2 cellular contexts compared by ENCODE assay signal in the genomic region with DNA sequence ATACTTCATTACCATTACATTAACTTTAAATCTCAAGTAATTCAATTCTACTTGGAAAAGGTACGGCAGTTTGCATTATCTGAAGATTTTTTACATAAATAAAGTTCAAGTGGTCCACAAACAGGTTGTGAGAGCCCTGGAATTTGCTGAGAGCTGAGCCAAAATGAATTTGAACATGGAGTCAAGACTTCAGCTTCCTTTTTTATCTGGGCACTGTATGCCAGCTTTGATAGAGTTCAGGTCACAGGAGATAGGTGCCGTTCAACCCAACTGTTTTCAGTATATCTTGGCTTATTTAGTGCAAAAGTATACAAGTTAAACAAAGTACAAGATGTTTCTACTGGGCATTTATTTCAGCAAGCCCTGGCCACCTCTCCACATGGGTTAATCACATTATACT.
TF ChIP-seq lines count a peak whose summit lies in the region.

No MANE protein-coding gene starts in this region.

TF ChIP-seq in GM23338, 12 proteins besides CTCF, POLR2A, EP300 and RAD21:
- no peak for TF ChIP-seq EZH2phosphoT487 (IDR thresholded peaks at IDR 0.05; ENCODE audit: unreplicated experiment)
- no peak for TF ChIP-seq EZH2 (IDR thresholded peaks at IDR 0.05; ENCODE audit: low read depth, unreplicated experiment)
- TF ChIP-seq ZNF114 (CRISPR knock-in tag; IDR thresholded peaks at IDR 0.05) = no peak
- TF ChIP-seq, protein P1, sequence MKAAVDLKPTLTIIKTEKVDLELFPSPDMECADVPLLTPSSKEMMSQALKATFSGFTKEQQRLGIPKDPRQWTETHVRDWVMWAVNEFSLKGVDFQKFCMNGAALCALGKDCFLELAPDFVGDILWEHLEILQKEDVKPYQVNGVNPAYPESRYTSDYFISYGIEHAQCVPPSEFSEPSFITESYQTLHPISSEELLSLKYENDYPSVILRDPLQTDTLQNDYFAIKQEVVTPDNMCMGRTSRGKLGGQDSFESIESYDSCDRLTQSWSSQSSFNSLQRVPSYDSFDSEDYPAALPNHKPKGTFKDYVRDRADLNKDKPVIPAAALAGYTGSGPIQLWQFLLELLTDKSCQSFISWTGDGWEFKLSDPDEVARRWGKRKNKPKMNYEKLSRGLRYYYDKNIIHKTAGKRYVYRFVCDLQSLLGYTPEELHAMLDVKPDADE (IDR thresholded peaks at IDR 0.05) = no peak
- TF ChIP-seq NANOG (IDR thresholded peaks at IDR 0.05; ENCODE audit: borderline replicate concordance) = no peak
- no peak for TF ChIP-seq JUNB (IDR thresholded peaks at IDR 0.05; ENCODE audit: unreplicated experiment)
- TF ChIP-seq STAT1 (IDR thresholded peaks at IDR 0.05; ENCODE audit: unreplicated experiment) = no peak
- no peak for TF ChIP-seq ZNF331 (CRISPR knock-in tag; IDR thresholded peaks at IDR 0.05; ENCODE audit: low read depth)
- TF ChIP-seq, protein P2, sequence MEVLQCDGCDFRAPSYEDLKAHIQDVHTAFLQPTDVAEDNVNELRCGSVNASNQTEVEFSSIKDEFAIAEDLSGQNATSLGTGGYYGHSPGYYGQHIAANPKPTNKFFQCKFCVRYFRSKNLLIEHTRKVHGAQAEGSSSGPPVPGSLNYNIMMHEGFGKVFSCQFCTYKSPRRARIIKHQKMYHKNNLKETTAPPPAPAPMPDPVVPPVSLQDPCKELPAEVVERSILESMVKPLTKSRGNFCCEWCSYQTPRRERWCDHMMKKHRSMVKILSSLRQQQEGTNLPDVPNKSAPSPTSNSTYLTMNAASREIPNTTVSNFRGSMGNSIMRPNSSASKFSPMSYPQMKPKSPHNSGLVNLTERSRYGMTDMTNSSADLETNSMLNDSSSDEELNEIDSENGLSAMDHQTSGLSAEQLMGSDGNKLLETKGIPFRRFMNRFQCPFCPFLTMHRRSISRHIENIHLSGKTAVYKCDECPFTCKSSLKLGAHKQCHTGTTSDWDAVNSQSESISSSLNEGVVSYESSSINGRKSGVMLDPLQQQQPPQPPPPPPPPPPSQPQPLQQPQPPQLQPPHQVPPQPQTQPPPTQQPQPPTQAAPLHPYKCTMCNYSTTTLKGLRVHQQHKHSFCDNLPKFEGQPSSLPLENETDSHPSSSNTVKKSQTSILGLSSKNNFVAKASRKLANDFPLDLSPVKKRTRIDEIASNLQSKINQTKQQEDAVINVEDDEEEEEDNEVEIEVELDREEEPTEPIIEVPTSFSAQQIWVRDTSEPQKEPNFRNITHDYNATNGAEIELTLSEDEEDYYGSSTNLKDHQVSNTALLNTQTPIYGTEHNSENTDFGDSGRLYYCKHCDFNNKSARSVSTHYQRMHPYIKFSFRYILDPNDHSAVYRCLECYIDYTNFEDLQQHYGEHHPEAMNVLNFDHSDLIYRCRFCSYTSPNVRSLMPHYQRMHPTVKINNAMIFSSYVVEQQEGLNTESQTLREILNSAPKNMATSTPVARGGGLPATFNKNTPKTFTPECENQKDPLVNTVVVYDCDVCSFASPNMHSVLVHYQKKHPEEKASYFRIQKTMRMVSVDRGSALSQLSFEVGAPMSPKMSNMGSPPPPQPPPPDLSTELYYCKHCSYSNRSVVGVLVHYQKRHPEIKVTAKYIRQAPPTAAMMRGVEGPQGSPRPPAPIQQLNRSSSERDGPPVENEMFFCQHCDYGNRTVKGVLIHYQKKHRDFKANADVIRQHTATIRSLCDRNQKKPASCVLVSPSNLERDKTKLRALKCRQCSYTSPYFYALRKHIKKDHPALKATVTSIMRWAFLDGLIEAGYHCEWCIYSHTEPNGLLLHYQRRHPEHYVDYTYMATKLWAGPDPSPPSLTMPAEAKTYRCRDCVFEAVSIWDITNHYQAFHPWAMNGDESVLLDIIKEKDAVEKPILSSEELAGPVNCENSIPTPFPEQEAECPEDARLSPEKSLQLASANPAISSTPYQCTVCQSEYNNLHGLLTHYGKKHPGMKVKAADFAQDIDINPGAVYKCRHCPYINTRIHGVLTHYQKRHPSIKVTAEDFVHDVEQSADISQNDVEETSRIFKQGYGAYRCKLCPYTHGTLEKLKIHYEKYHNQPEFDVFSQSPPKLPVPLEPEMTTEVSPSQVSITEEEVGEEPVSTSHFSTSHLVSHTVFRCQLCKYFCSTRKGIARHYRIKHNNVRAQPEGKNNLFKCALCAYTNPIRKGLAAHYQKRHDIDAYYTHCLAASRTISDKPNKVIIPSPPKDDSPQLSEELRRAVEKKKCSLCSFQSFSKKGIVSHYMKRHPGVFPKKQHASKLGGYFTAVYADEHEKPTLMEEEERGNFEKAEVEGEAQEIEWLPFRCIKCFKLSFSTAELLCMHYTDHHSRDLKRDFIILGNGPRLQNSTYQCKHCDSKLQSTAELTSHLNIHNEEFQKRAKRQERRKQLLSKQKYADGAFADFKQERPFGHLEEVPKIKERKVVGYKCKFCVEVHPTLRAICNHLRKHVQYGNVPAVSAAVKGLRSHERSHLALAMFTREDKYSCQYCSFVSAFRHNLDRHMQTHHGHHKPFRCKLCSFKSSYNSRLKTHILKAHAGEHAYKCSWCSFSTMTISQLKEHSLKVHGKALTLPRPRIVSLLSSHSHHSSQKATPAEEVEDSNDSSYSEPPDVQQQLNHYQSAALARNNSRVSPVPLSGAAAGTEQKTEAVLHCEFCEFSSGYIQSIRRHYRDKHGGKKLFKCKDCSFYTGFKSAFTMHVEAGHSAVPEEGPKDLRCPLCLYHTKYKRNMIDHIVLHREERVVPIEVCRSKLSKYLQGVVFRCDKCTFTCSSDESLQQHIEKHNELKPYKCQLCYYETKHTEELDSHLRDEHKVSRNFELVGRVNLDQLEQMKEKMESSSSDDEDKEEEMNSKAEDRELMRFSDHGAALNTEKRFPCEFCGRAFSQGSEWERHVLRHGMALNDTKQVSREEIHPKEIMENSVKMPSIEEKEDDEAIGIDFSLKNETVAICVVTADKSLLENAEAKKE (CRISPR knock-in tag; IDR thresholded peaks at IDR 0.05) = no peak

TF ChIP-seq in GM12878, 131 proteins besides CTCF, POLR2A, EP300 and RAD21:
- TF ChIP-seq, protein P3, sequence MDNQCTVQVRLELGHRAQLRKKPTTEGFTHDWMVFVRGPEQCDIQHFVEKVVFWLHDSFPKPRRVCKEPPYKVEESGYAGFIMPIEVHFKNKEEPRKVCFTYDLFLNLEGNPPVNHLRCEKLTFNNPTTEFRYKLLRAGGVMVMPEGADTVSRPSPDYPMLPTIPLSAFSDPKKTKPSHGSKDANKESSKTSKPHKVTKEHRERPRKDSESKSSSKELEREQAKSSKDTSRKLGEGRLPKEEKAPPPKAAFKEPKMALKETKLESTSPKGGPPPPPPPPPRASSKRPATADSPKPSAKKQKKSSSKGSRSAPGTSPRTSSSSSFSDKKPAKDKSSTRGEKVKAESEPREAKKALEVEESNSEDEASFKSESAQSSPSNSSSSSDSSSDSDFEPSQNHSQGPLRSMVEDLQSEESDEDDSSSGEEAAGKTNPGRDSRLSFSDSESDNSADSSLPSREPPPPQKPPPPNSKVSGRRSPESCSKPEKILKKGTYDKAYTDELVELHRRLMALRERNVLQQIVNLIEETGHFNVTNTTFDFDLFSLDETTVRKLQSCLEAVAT (IDR thresholded peaks at IDR 0.05) = no peak
- 0 out of 2 replicates have a peak, but pooled peaks have one; percentile 13 for TF ChIP-seq POLR2AphosphoS5 (IDR thresholded peaks at IDR 0.05; ENCODE audit: low read length)
